ENCODE assay signal across 15 cellular contexts in genomic region chr11:31529189-31529588, GRCh38. TPM values are rescaled to one million over a fixed set of nuclear protein-coding genes. Genes with fewer than 3 reads are reported as not detected.
DNase-seq lines count a peak whose midpoint lies in the region; ATAC-seq and TF ChIP-seq lines count a peak whose summit lies in the region.
"Had no signal": no experiment of that assay in that cellular context is flagged by ENCODE, and none has a peak within 500 bp of the region (broad histone marks: within the 10 kb centered on the region; RNA-seq: fewer than 3 reads in every experiment).

No MANE protein-coding gene starts in this region.

- ATAC-seq in lower lobe of right lung = peak; percentile 32 to 37
- ATAC-seq: A549 had no signal

- H3K4me3 Mint-ChIP-seq in endodermal cell = no peak overlapping the region
- no peak overlapping the region for H3K4me3 Mint-ChIP-seq in osteocyte (ENCODE audit: unreplicated experiment)
- H3K4me3 Mint-ChIP-seq: CD4-positive, alpha-beta memory T cell; H9 had no signal

- H3K9me3 Mint-ChIP-seq in endodermal cell = peaks cover 4% of the 10 kb centered on the region
- no peaks in the 10 kb centered on the region for H3K9me3 Mint-ChIP-seq in osteocyte (ENCODE audit: unreplicated experiment)
- H3K9me3 Mint-ChIP-seq: H9 had no signal

- intact Hi-C loops in lower lobe of right lung (cut with DNase I) = no loop called here

- H3K36me3 ChIP-seq in endodermal cell (ENCODE audit: control insufficient read depth, insufficient read depth, low read length) = peaks cover 3% of the 10 kb centered on the region
- H3K36me3 ChIP-seq in lower lobe of right lung = no peaks in the 10 kb centered on the region
- H3K36me3 ChIP-seq: BE2C had no signal

- H3K27ac Mint-ChIP-seq in endodermal cell = no peak overlapping the region
- H3K27ac Mint-ChIP-seq in osteocyte (ENCODE audit: unreplicated experiment) = no peak overlapping the region
- H3K27ac Mint-ChIP-seq: CD4-positive, alpha-beta memory T cell; H9 had no signal

- peaks cover 8% of the 10 kb centered on the region for H3K4me1 Mint-ChIP-seq in endodermal cell
- H3K4me1 Mint-ChIP-seq in osteocyte (ENCODE audit: unreplicated experiment) = no peaks in the 10 kb centered on the region
- H3K4me1 Mint-ChIP-seq: CD4-positive, alpha-beta memory T cell; H9 had no signal

- H3K27me3 ChIP-seq in endodermal cell (ENCODE audit: control insufficient read depth, insufficient read depth, low read length, poor library complexity, severe bottlenecking) (no peaks in the 10 kb centered on the region), lower lobe of right lung (ENCODE audit: low read depth) (no peaks in the 10 kb centered on the region)
- H3K27me3 ChIP-seq: BE2C had no signal

- H3K4me3 ChIP-seq in LNCaP clone FGC (ENCODE audit: low read depth, low read length) (no peak overlapping the region), endodermal cell (ENCODE audit: low read length) (no peak overlapping the region), lower lobe of right lung (no peak overlapping the region)
- H3K4me3 ChIP-seq: A549 had no signal

- DNase-seq in LNCaP clone FGC (ENCODE audit: low read depth) (peak; percentile 61), endodermal cell (no peak), lower lobe of right lung (no peak), DMS79 (lab: John Stamatoyannopoulos, UW) (no peak), activated gamma-delta T cell (lab: John Stamatoyannopoulos, UW) (no peak), osteocyte (ENCODE audit: extremely low spot score, unreplicated experiment) (no peak), NCI-H524 treated with DMSO at 0.1 percent for 48 hours (lab: John Stamatoyannopoulos, UW) (no peak)
- DNase-seq: BE2C; CD4-positive, alpha-beta memory T cell; DMS79 treated with DMSO at 0.1 percent for 48 hours; EL; GOT3; H9 had no signal

- H3K9me3 ChIP-seq in endodermal cell (ENCODE audit: control insufficient read depth, low read length) (peaks cover 6% of the 10 kb centered on the region), lower lobe of right lung (no peaks in the 10 kb centered on the region)
- H3K9me3 ChIP-seq: A549, BE2C had no signal

- H3K36me3 Mint-ChIP-seq in endodermal cell (ENCODE audit: low read depth) (peaks cover 11% of the 10 kb centered on the region), osteocyte (ENCODE audit: unreplicated experiment) (peaks cover 7% of the 10 kb centered on the region)

- H3K27me3 Mint-ChIP-seq in endodermal cell (ENCODE audit: insufficient read depth) (no peaks in the 10 kb centered on the region), osteocyte (ENCODE audit: unreplicated experiment) (no peaks in the 10 kb centered on the region)
- H3K27me3 Mint-ChIP-seq: CD4-positive, alpha-beta memory T cell had no signal

- H3K27ac ChIP-seq in endodermal cell (ENCODE audit: low read depth, low read length) (no peak overlapping the region), lower lobe of right lung (no peak overlapping the region)
- H3K27ac ChIP-seq: A549, C4-2B had no signal

- TF ChIP-seq CTCF in LNCaP clone FGC (IDR thresholded peaks at IDR 0.05; ENCODE audit: control insufficient read depth, extremely low read depth, insufficient read depth) (no peak), endodermal cell (conservative IDR thresholded peaks at IDR 0.05) (peak; percentile 15), lower lobe of right lung (IDR thresholded peaks at IDR 0.05) (no peak), osteocyte (IDR thresholded peaks at IDR 0.05) (no peak)

- 95 to 100% methylated on average over 1 to 2 of the region's 2 CpGs for WGBS in endodermal cell (ENCODE audit: insufficient coverage in 1 of 2, insufficient read length in 1 of 2), 2 experiments

- H3K4me1 ChIP-seq in endodermal cell (ENCODE audit: control insufficient read depth, insufficient read depth, low read length) (peaks cover 3% of the 10 kb centered on the region), lower lobe of right lung (peaks cover 4% of the 10 kb centered on the region)
- H3K4me1 ChIP-seq: A549, BE2C had no signal

- no peak overlapping the region for H3K9ac ChIP-seq in endodermal cell (ENCODE audit: extremely low read depth, low read length, poor library complexity, severe bottlenecking)

RNA-seq across cellular contexts. Expression of gene ELP4, which starts 19.6 kb away (rescaled TPM):
- total RNA-seq in endodermal cell = 10 to 100 TPM; 19.1 to 25.2 TPM
- 29.3 TPM for polyA plus RNA-seq in endodermal cell (2013, experiment 1 of 2)
- 26.7 TPM for polyA plus RNA-seq in endodermal cell (2013, experiment 2 of 2)
- 22.1 TPM for total RNA-seq in lower lobe of right lung
- 13.6 and 15.0 TPM in 2 replicates for total RNA-seq in osteocyte

RNA-seq across cellular contexts. Expression of gene IMMP1L, which starts 19.8 kb away (rescaled TPM):
- 10 to 100 TPM; 28.9 to 44.9 TPM for total RNA-seq in endodermal cell
- polyA plus RNA-seq in endodermal cell (2013, experiment 1 of 2) = 58.4 TPM
- polyA plus RNA-seq in endodermal cell (2013, experiment 2 of 2) = 54.3 TPM
- 14.4 TPM for total RNA-seq in lower lobe of right lung
- 19.8 and 26.5 TPM in 2 replicates for total RNA-seq in osteocyte
